8 cellular contexts compared by ENCODE assay signal in genomic region chr7:141550694-141551079, GRCh38. TPM values are rescaled to one million over a fixed set of nuclear protein-coding genes. Genes with fewer than 3 reads are reported as not detected.
DNase-seq lines count a peak whose midpoint lies in the region; FAIRE-seq and TF ChIP-seq lines count a peak whose summit lies in the region.

No MANE protein-coding gene starts in this region.

- peak overlapping the region; percentile 65 for H3K27ac ChIP-seq in astrocyte (ENCODE audit: low read depth, low read length)
- H3K27ac ChIP-seq in iPS-18a (ENCODE audit: low read length): no peak overlapping the region

- no peaks in the 10 kb centered on the region for H3K36me3 Mint-ChIP-seq in astrocyte (ENCODE audit: low read depth, unreplicated experiment)

- H3K27ac Mint-ChIP-seq in astrocyte (ENCODE audit: unreplicated experiment): peak overlapping the region; percentile 81

- H3K9me3 ChIP-seq in astrocyte (ENCODE audit: insufficient read depth, low read depth, low read length) (no peaks in the 10 kb centered on the region), iPS-18a (ENCODE audit: control insufficient read depth, low read depth, low read length) (no peaks in the 10 kb centered on the region)

- peaks cover 12% of the 10 kb centered on the region for H3K4me1 Mint-ChIP-seq in astrocyte (ENCODE audit: low read depth, unreplicated experiment)

- no peaks in the 10 kb centered on the region for H3K27me3 ChIP-seq in astrocyte (ENCODE audit: insufficient read depth, low read length)
- H3K27me3 ChIP-seq in iPS-18a (ENCODE audit: control insufficient read depth, insufficient read depth, low read length): no peaks in the 10 kb centered on the region

- TF ChIP-seq CTCF in astrocyte (IDR thresholded peaks at IDR 0.05; ENCODE audit: insufficient read depth, low read depth, low read length): no peak

- H3K27me3 Mint-ChIP-seq in astrocyte (ENCODE audit: low read depth, unreplicated experiment): no peaks in the 10 kb centered on the region

- peak overlapping the region; percentile 92 for H3K9ac ChIP-seq in astrocyte (ENCODE audit: low read length)
- peak overlapping the region; percentile 54 for H3K9ac ChIP-seq in iPS-18a (ENCODE audit: low read length)

- peak overlapping the region; percentile 96 for H3K4me3 Mint-ChIP-seq in astrocyte (ENCODE audit: unreplicated experiment)

- H2AFZ ChIP-seq in astrocyte (ENCODE audit: low read depth, low read length): peak overlapping the region; percentile 99

- H3K4me2 ChIP-seq in astrocyte (ENCODE audit: low read length): peak overlapping the region; percentile 96

- peaks cover 21% of the 10 kb centered on the region for H3K79me2 ChIP-seq in astrocyte (ENCODE audit: insufficient read depth, low read length)

- peaks cover 7% of the 10 kb centered on the region for H3K4me1 ChIP-seq in astrocyte (ENCODE audit: insufficient read depth, low read length)
- H3K4me1 ChIP-seq in iPS-18a (ENCODE audit: control insufficient read depth, low read depth, low read length): peaks cover 11% of the 10 kb centered on the region

- H3K36me3 ChIP-seq in astrocyte (ENCODE audit: insufficient read depth, low read length) (no peaks in the 10 kb centered on the region), iPS-18a (ENCODE audit: control insufficient read depth, low read depth, low read length) (no peaks in the 10 kb centered on the region)

- DNase-seq in SHP77 (lab: John Stamatoyannopoulos, UW) (peak; percentile 3 to 24), SHP77 treated with DMSO at 0.1 percent for 48 hours (lab: John Stamatoyannopoulos, UW) (no peak), HuH-7.5 (ENCODE audit: low spot score) (peak; percentile 10), astrocyte (ENCODE audit: low read depth) (no peak), 8988T (no peak), activated gamma-delta T cell treated with Interleukin-2 at 50 U/mL for 16 hours (no peak)
- DNase-seq in stimulated activated CD8-positive, alpha-beta memory T cell treated with anti-CD3 and anti-CD28 coated beads, Interleukin-4, amount 100 ng/mL, for 48 hours: peak; percentile 29

- peak overlapping the region; percentile 86 for H3K4me3 ChIP-seq in astrocyte (ENCODE audit: insufficient read depth, low read depth, low read length)
- H3K4me3 ChIP-seq in iPS-18a (ENCODE audit: low read length): peak overlapping the region; percentile 92

- peaks cover 4% of the 10 kb centered on the region for H4K20me1 ChIP-seq in astrocyte (ENCODE audit: insufficient read depth, low read length)

- no peaks in the 10 kb centered on the region for H3K9me3 Mint-ChIP-seq in astrocyte (ENCODE audit: unreplicated experiment)

- FAIRE-seq in astrocyte (lab: Jason Lieb, UNC): no peak

RNA-seq across cellular contexts. Expression of gene AGK, which starts 0.5 kb away (rescaled TPM):
- total RNA-seq in astrocyte: 28.6 and 29.9 TPM in 2 replicates

Comparison
In these comparisons a context has a peak if more than half of its experiments do, and no peak if none do; other contexts are left out.
1. DNase-seq: peak in SHP77 (2 of 2), HuH-7.5 (single experiment) and stimulated activated CD8-positive, alpha-beta memory T cell treated with anti-CD3 and anti-CD28 coated beads, Interleukin-4, amount 100 ng/mL, for 48 hours (single experiment); none in SHP77 treated with DMSO at 0.1 percent for 48 hours (single experiment), astrocyte (single experiment), 8988T (single experiment) and activated gamma-delta T cell treated with Interleukin-2 at 50 U/mL for 16 hours (single experiment).